In the genomic region with DNA sequence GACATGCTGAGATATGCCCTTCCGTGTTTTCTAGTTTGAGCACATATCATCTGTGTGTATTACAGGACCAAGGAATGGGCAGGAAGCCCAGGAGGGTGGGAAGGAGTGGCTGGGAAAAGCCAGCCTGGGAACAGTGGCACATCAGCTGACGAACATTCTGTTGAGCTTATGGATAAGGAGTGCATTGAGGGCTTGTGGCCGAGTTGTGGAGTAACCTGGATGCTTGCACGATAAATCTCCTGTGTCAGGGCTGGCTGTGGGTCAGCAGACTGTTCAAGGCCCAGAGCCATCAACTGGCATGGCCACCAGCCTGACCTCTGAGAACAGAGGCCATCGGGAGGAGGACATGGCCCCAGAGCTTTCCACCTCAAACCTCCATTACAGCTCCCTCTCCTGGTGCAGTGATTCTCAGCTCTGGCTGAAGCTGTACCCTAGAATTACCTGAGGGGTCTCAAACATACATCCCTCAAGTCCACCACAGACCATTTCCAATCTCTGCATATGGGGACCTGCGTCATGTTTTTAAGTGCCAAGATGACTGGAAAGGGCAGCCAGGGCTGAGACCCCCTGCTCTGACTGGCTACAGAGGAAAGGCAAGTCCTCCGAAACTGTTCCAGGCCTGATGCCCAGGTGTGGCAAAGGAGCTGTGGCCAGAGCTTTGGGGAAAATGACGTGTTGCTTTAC, we compare ENCODE assay signal across 10 cellular contexts. TPM values are rescaled to one million over a fixed set of nuclear protein-coding genes. Genes with fewer than 3 reads are reported as not detected.
DNase-seq lines count a peak whose midpoint lies in the region; TF ChIP-seq lines count a peak whose summit lies in the region.
"Had no signal": no experiment of that assay in that cellular context is flagged by ENCODE, and none has a peak within 500 bp of the region (broad histone marks: within the 10 kb centered on the region; RNA-seq: fewer than 3 reads in every experiment).

No MANE protein-coding gene starts in this region.

- H3K27me3 ChIP-seq in Peyer's patch, result no peaks in the 10 kb centered on the region
- no peaks in the 10 kb centered on the region for H3K27me3 ChIP-seq in transverse colon
- H3K27me3 ChIP-seq in SK-N-SH (ENCODE audit: insufficient read depth), result no peaks in the 10 kb centered on the region
- H3K27me3 ChIP-seq in SJCRH30, result no peaks in the 10 kb centered on the region

- 33 to 57% methylated on average over 3 to 8 of the region's 8 CpGs for WGBS in transverse colon (ENCODE audit: low coverage in 1 of 2), 2 donors
- 93% methylated on average over 7 of the region's 8 CpGs for WGBS in SK-N-SH (ENCODE audit: low lambda C conversion rate)

- POLR2A ChIA-PET in SK-N-SH (lab: Yijun Ruan, JAX), result no interaction called here

- H3F3A ChIP-seq in SK-N-SH (replicated peaks; ENCODE audit: insufficient read depth), result no peaks in the 10 kb centered on the region

- H3K4me3 ChIP-seq in Peyer's patch, result no peak overlapping the region
- no peak overlapping the region for H3K4me3 ChIP-seq in epithelial cell of proximal tubule (ENCODE audit: low read depth, low read length)
- H3K4me3 ChIP-seq in transverse colon, result no peak overlapping the region
- no peak overlapping the region for H3K4me3 ChIP-seq in SK-N-SH (ENCODE audit: low read depth in 2 of 2, low read length in 1 of 2)
- no peak overlapping the region for H3K4me3 ChIP-seq in SJCRH30

- no peak for TF ChIP-seq RAD21 in SK-N-SH (IDR thresholded peaks at IDR 0.05; ENCODE audit: low read length)

- TF ChIP-seq POLR2A in Peyer's patch (IDR thresholded peaks at IDR 0.05), result peak in 1 of 2 donors; percentile 33
- peak; percentile 57 for TF ChIP-seq POLR2A in transverse colon (IDR thresholded peaks at IDR 0.05)

- H3K27ac ChIP-seq in Peyer's patch (peak overlapping the region in 3 of 4 donors; percentile 63 to 97 (median 91)), transverse colon (peak overlapping the region; percentile 84 to 92 (median 88)), SK-N-SH (ENCODE audit: low read depth in 2 of 2, low read length in 1 of 2) (no peak overlapping the region), SJCRH30 (no peak overlapping the region)

- H3K36me3 ChIP-seq in Peyer's patch (peaks cover 0 to 8% (median 0%) of the 10 kb centered on the region in 3 donors), transverse colon (no peaks in the 10 kb centered on the region), SK-N-SH (replicated peaks in 1 of 2; ENCODE audit: control insufficient read depth in 1 of 2, insufficient read depth in 2 of 2, low read length in 1 of 2) (peaks cover 11 to 35% of the 10 kb centered on the region in 2 experiments), SJCRH30 (no peaks in the 10 kb centered on the region)

- H3K4me1 ChIP-seq in Peyer's patch (peaks cover 0 to 28% (median 4%) of the 10 kb centered on the region in 4 donors), transverse colon (peaks cover 11 to 50% (median 42%) of the 10 kb centered on the region in 4 donors), SK-N-SH (ENCODE audit: control insufficient read depth in 1 of 2, insufficient read depth in 2 of 2, low read depth in 1 of 2, low read length in 1 of 2) (no peaks in the 10 kb centered on the region; a peak in 1 of 4 replicates), SJCRH30 (peaks cover 19% of the 10 kb centered on the region)

- H4K20me1 ChIP-seq in SK-N-SH (ENCODE audit: insufficient read depth), result no peaks in the 10 kb centered on the region

- H3K9me2 ChIP-seq in SK-N-SH, result no peaks in the 10 kb centered on the region

- CTCF ChIA-PET in SK-N-SH (lab: Yijun Ruan, JAX), result interaction anchor here (0.7 to 6.3 kb wide), 7 partner anchors 11 to 538 kb away, joined by 3 to 33 read pairs (median 8); no protein-coding TSS in a partner anchor

- TF ChIP-seq CTCF in Peyer's patch (IDR thresholded peaks at IDR 0.05), result no peak
- peak; percentile 29 for TF ChIP-seq CTCF in epithelial cell of proximal tubule (conservative IDR thresholded peaks at IDR 0.05; ENCODE audit: low read depth, low read length)
- TF ChIP-seq CTCF in transverse colon (IDR thresholded peaks at IDR 0.05), result no peak
- no peak; the same call in 1 of the 2 replicates for TF ChIP-seq CTCF in SK-N-SH (IDR thresholded peaks at IDR 0.05)

- intact Hi-C loops in transverse colon (cut with DNase I; ENCODE audit: low total_unique reads), result no loop called here

- DNase-seq in Peyer's patch (peak in 2 of 3 donors; percentile 71 to 73), epithelial cell of proximal tubule (ENCODE audit: low read depth) (no peak), mesenteric fat pad (ENCODE audit: low spot score) (peak; percentile 72), transverse colon (peak; percentile 83), SK-N-SH (no peak), NCI-H2107 treated with DMSO at 0.1 percent for 48 hours (lab: John Stamatoyannopoulos, UW; ENCODE audit: unreplicated experiment) (no peak), SJCRH30 (no peak)
- DNase-seq: NCI-H187 treated with DMSO at 0.1 percent for 48 hours had no signal

- H3K9me3 ChIP-seq in Peyer's patch, result no peaks in the 10 kb centered on the region
- no peaks in the 10 kb centered on the region for H3K9me3 ChIP-seq in transverse colon
- no peaks in the 10 kb centered on the region for H3K9me3 ChIP-seq in SK-N-SH
- no peaks in the 10 kb centered on the region for H3K9me3 ChIP-seq in SJCRH30 (replicated peaks)

- no peaks in the 10 kb centered on the region for H3K79me2 ChIP-seq in SK-N-SH (ENCODE audit: insufficient read depth)

- TF ChIP-seq EP300 in transverse colon (IDR thresholded peaks at IDR 0.05; ENCODE audit: low read depth) (no peak), SK-N-SH (IDR thresholded peaks at IDR 0.05; ENCODE audit: borderline replicate concordance in 1 of 2, low read depth in 1 of 2, low read length in 1 of 2) (no peak)

- H2AFZ ChIP-seq in SK-N-SH (ENCODE audit: low read depth), result no peak overlapping the region

- H3K4me2 ChIP-seq in SK-N-SH, result no peak overlapping the region

- in situ Hi-C loops in transverse colon (cut with MboI; ENCODE audit: low pct_ligation_motif_present in 1 of 4, low pct_unique_long_range_greater_than_20kb in 1 of 4, low sequenced_read_pairs in 3 of 4), result no loop called here

- no peak overlapping the region for H3K9ac ChIP-seq in SK-N-SH

TF ChIP-seq in SK-N-SH, 30 proteins besides CTCF, POLR2A, EP300 and RAD21:
- no peak for TF ChIP-seq RCOR1 (IDR thresholded peaks at IDR 0.05; ENCODE audit: low read length)
- TF ChIP-seq IRF3 (IDR thresholded peaks at IDR 0.05; ENCODE audit: low read depth, low read length), result no peak
- TF ChIP-seq NFIC (IDR thresholded peaks at IDR 0.05; ENCODE audit: borderline replicate concordance), result no peak
- TF ChIP-seq NRF1 (IDR thresholded peaks at IDR 0.05; ENCODE audit: low read depth, low read length), result no peak
- no peak for TF ChIP-seq MEF2A (IDR thresholded peaks at IDR 0.05; ENCODE audit: borderline replicate concordance, low read depth)
- no peak for TF ChIP-seq ELF1 (IDR thresholded peaks at IDR 0.05)
- no peak for TF ChIP-seq RFX5 (IDR thresholded peaks at IDR 0.05; ENCODE audit: low read length)
- TF ChIP-seq JUND (IDR thresholded peaks at IDR 0.05), result no peak
- TF ChIP-seq CHD2 (IDR thresholded peaks at IDR 0.05; ENCODE audit: low read length, partially characterized antibody), result no peak

RNA-seq across cellular contexts. Expression of gene VILL, which starts 4.8 kb away (rescaled TPM):
- total RNA-seq in Peyer's patch, result 100 to 1,000 TPM in 3 of 4 donors, 10 to 100 TPM in 1; 59.4 to 309 (median 230) TPM
- total RNA-seq in epithelial cell of proximal tubule, result 5.3 and 6.1 TPM in 2 replicates
- 4.3 TPM for total RNA-seq in mesenteric fat pad
- total RNA-seq in transverse colon, result 100 to 1,000 TPM; 112 to 214 (median 172) TPM
- polyA plus RNA-seq in SK-N-SH (2012; rRNA removed), result 8.6 and 8.8 TPM in 2 replicates
- polyA plus RNA-seq in SK-N-SH (2012; cell fraction: cytosol; rRNA removed), result 2.4 and 3.9 TPM in 2 replicates
- 28.7 and 29.0 TPM in 2 replicates for polyA plus RNA-seq in SK-N-SH (2012; cell fraction: nucleus; rRNA removed)
- 0.06 TPM in 1 of 2 replicates, not detected in the other for total RNA-seq in SJCRH30 (2014; rRNA removed; shearing (Covaris generic))

RNA-seq across cellular contexts. Expression of gene PLCD1, which starts 43.7 kb away (rescaled TPM):
- total RNA-seq in Peyer's patch (10 to 100 TPM; 36.6 to 47.0 (median 40.5) TPM), epithelial cell of proximal tubule (9.7 and 11.2 TPM in 2 replicates), mesenteric fat pad (18.5 TPM), transverse colon (100 to 1,000 TPM in 2 of 4 donors, 10 to 100 TPM in 2; 21.1 to 126 (median 91.4) TPM)
- 15.2 and 20.2 TPM in 2 replicates for polyA plus RNA-seq in SK-N-SH (2012; rRNA removed)
- polyA plus RNA-seq in SK-N-SH (2012; cell fraction: cytosol; rRNA removed), result 7.3 and 10.6 TPM in 2 replicates
- polyA plus RNA-seq in SK-N-SH (2012; cell fraction: nucleus; rRNA removed), result 65.0 and 85.7 TPM in 2 replicates
- total RNA-seq in SJCRH30 (2014; rRNA removed; shearing (Covaris generic)), result 0.94 and 1.3 TPM in 2 replicates

RNA-seq across cellular contexts. Expression of gene DLEC1, which starts 53.2 kb away (rescaled TPM):
- total RNA-seq in Peyer's patch, result 1 to 10 TPM in 1 of 4 donors, under 1 TPM in 3; 0.18 to 2.2 (median 0.75) TPM
- not detected in 2 replicates for total RNA-seq in epithelial cell of proximal tubule
- total RNA-seq in mesenteric fat pad, result 1.9 TPM
- 1 to 10 TPM in 2 of 4 donors, under 1 TPM in 2; 0.20 to 4.1 (median 1.4) TPM for total RNA-seq in transverse colon
- polyA plus RNA-seq in SK-N-SH (2012; rRNA removed), result 0.02 TPM in 1 of 2 replicates, not detected in the other
- not detected in 2 replicates for polyA plus RNA-seq in SK-N-SH (2012; cell fraction: cytosol; rRNA removed)
- polyA plus RNA-seq in SK-N-SH (2012; cell fraction: nucleus; rRNA removed), result 0.01 TPM in 2 replicates
- total RNA-seq in SJCRH30 (2014; rRNA removed; shearing (Covaris generic)), result not detected in 2 replicates
- total RNA-seq: pulmonary artery endothelial cell had no signal
- polyA plus RNA-seq: keratinocyte had no signal

Comparison
In these comparisons a context has a peak if more than half of its experiments do, and no peak if none do; other contexts are left out.
1. DNase-seq: peak in Peyer's patch (2 of 3), mesenteric fat pad (single experiment) and transverse colon (single experiment); none in epithelial cell of proximal tubule (single experiment), SK-N-SH (single experiment), NCI-H2107 treated with DMSO at 0.1 percent for 48 hours (single experiment) and SJCRH30 (0 of 2).
2. H3K27ac ChIP-seq: peak in Peyer's patch (3 of 4) and transverse colon (4 of 4); none in SK-N-SH (0 of 2) and SJCRH30 (single experiment).